27 cellular contexts compared by ENCODE assay signal in the genomic region with DNA sequence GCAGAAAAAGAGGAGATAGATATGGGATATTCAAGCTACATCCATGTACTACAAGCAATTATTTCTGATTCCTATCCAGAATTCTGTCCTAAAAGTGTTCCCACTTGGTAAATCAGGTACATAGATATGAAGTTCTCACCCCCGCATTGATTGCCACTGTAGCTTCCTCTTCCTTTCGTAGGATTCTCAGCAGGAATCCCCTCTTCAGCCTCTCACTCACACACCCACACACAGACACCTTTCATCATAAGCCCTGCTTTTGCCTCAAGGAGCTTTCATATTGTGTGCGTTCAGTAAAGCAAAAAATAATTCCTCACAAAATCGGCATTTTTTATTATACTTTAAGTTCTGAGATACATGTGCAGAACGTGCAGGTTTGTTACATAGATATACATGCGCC.
"Had no signal": no experiment of that assay in that cellular context is flagged by ENCODE, and none has a peak within 500 bp of the region (broad histone marks: within the 10 kb centered on the region; RNA-seq: fewer than 3 reads in every experiment).

No MANE protein-coding gene starts in this region.

- H3K4me1 ChIP-seq: esophagus muscularis mucosa, gastrocnemius medialis, gastroesophageal sphincter, heart left ventricle, heart right ventricle had no signal

- H2AFZ ChIP-seq: hepatocyte had no signal

- FAIRE-seq: colon, endometrium, endothelial cell of umbilical vein, frontal cortex had no signal

- H3K79me2 ChIP-seq: hepatocyte had no signal

- H3K27me3 ChIP-seq: dorsolateral prefrontal cortex, esophagus muscularis mucosa, esophagus squamous epithelium, foreskin keratinocyte, gastrocnemius medialis, gastroesophageal sphincter, heart left ventricle, heart right ventricle, hepatocyte had no signal

- H3K9me3 ChIP-seq: esophagus muscularis mucosa, esophagus squamous epithelium, gastrocnemius medialis, gastroesophageal sphincter, heart left ventricle, heart right ventricle had no signal

- H3K4me3 ChIP-seq: coronary artery, dorsolateral prefrontal cortex, esophagus muscularis mucosa, esophagus squamous epithelium, gastrocnemius medialis, gastroesophageal sphincter, heart left ventricle, heart right ventricle, hepatocyte had no signal

- H3K4me2 ChIP-seq: hepatocyte had no signal

- H3K27ac ChIP-seq: coronary artery, dorsolateral prefrontal cortex, epithelial cell of prostate, esophagus muscularis mucosa, esophagus squamous epithelium, foreskin keratinocyte, gastrocnemius medialis, gastroesophageal sphincter, heart left ventricle, heart right ventricle, hepatocyte had no signal

- H3K36me3 ChIP-seq: esophagus muscularis mucosa, esophagus squamous epithelium, gastrocnemius medialis, gastroesophageal sphincter, heart left ventricle, heart right ventricle had no signal

- ATAC-seq: effector memory CD8-positive, alpha-beta T cell; esophagus mucosa; foreskin keratinocyte; gastrocnemius medialis; gastroesophageal sphincter; heart left ventricle; heart right ventricle had no signal

- DNase-seq: cortex of kidney; dermis blood vessel endothelial cell; dorsolateral prefrontal cortex; effector CD4-positive, alpha-beta T cell; effector CD8-positive, alpha-beta T cell; effector memory CD4-positive, alpha-beta T cell; effector memory CD8-positive, alpha-beta T cell; endodermal cell; erythroblast; esophagus squamous epithelium; foreskin fibroblast; foreskin keratinocyte; foreskin melanocyte; gastrocnemius medialis; glutamatergic neuron; heart left ventricle; heart right ventricle had no signal
